15 cellular contexts compared by ENCODE assay signal in genomic region chr7:40874756-40875155, GRCh38.
DNase-seq lines count a peak whose midpoint lies in the region; ATAC-seq lines count a peak whose summit lies in the region.
"Had no signal": no experiment of that assay in that cellular context is flagged by ENCODE, and none has a peak within 500 bp of the region (broad histone marks: within the 10 kb centered on the region; RNA-seq: fewer than 3 reads in every experiment).

No MANE protein-coding gene starts in this region.

- DNase-seq in activated CD4-positive, alpha-beta memory T cell treated with anti-CD3 and anti-CD28 coated beads for 36 hours = no peak
- no peak for DNase-seq in activated CD4-positive, alpha-beta memory T cell treated with anti-CD3 and anti-CD28 coated beads, Interleukin-2, amount 10 ng/mL, durations not matched to agents 7 days and 5 days
- DNase-seq in LHCN-M2 (ENCODE audit: low read depth) (peak; percentile 17), RPMI7951 (ENCODE audit: low read depth) (peak; percentile 33), glomerular visceral epithelial cell (ENCODE audit: extremely low spot score) (no peak)
- no peak for DNase-seq in stimulated activated naive CD4-positive, alpha-beta T cell (lab: John Stamatoyannopoulos, UW)
- no peak for DNase-seq in natural killer cell treated with Interleukin-12 subunit alpha and Interleukin-12 subunit beta and Interleukin-15 and Interleukin-18, amount 100 ng/mL, for 72 hours (ENCODE audit: low spot score)
- DNase-seq: CD4-positive, alpha-beta memory T cell; DMS53; DND-41; EL; HCEC 1CT had no signal

- POLR2A ChIA-PET in activated CD4-positive, alpha-beta memory T cell treated with anti-CD3 and anti-CD28 coated beads for 36 hours (lab: Charles Lee) = no interaction called here
- POLR2A ChIA-PET in activated CD4-positive, alpha-beta memory T cell treated with anti-CD3 and anti-CD28 coated beads, Interleukin-2, amount 10 ng/mL, durations not matched to agents 7 days and 5 days (lab: Charles Lee) = no interaction called here

- H3K4me3 Mint-ChIP-seq in activated CD4-positive, alpha-beta memory T cell treated with anti-CD3 and anti-CD28 coated beads for 36 hours = peak overlapping the region; percentile 12
- H3K4me3 Mint-ChIP-seq in activated CD4-positive, alpha-beta memory T cell treated with anti-CD3 and anti-CD28 coated beads, Interleukin-2, amount 10 ng/mL, durations not matched to agents 7 days and 5 days = no peak overlapping the region
- H3K4me3 Mint-ChIP-seq in natural killer cell treated with Interleukin-12 subunit alpha and Interleukin-12 subunit beta and Interleukin-15 and Interleukin-18, amount 100 ng/mL, for 72 hours = no peak overlapping the region
- H3K4me3 Mint-ChIP-seq: CD14-positive monocyte; CD4-positive, alpha-beta memory T cell; GM23338 had no signal

- no peaks in the 10 kb centered on the region for H3K36me3 Mint-ChIP-seq in activated CD4-positive, alpha-beta memory T cell treated with anti-CD3 and anti-CD28 coated beads for 36 hours
- H3K36me3 Mint-ChIP-seq in activated CD4-positive, alpha-beta memory T cell treated with anti-CD3 and anti-CD28 coated beads, Interleukin-2, amount 10 ng/mL, durations not matched to agents 7 days and 5 days (ENCODE audit: low read depth) = no peaks in the 10 kb centered on the region
- H3K36me3 Mint-ChIP-seq in natural killer cell treated with Interleukin-12 subunit alpha and Interleukin-12 subunit beta and Interleukin-15 and Interleukin-18, amount 100 ng/mL, for 72 hours = no peaks in the 10 kb centered on the region
- H3K36me3 Mint-ChIP-seq: CD14-positive monocyte; CD4-positive, alpha-beta memory T cell had no signal

- no peaks in the 10 kb centered on the region for H3K27me3 Mint-ChIP-seq in activated CD4-positive, alpha-beta memory T cell treated with anti-CD3 and anti-CD28 coated beads for 36 hours
- H3K27me3 Mint-ChIP-seq in activated CD4-positive, alpha-beta memory T cell treated with anti-CD3 and anti-CD28 coated beads, Interleukin-2, amount 10 ng/mL, durations not matched to agents 7 days and 5 days = no peaks in the 10 kb centered on the region
- H3K27me3 Mint-ChIP-seq in natural killer cell treated with Interleukin-12 subunit alpha and Interleukin-12 subunit beta and Interleukin-15 and Interleukin-18, amount 100 ng/mL, for 72 hours = no peaks in the 10 kb centered on the region
- H3K27me3 Mint-ChIP-seq: CD4-positive, alpha-beta memory T cell had no signal

- H3K27ac Mint-ChIP-seq in activated CD4-positive, alpha-beta memory T cell treated with anti-CD3 and anti-CD28 coated beads for 36 hours = no peak overlapping the region
- H3K27ac Mint-ChIP-seq in activated CD4-positive, alpha-beta memory T cell treated with anti-CD3 and anti-CD28 coated beads, Interleukin-2, amount 10 ng/mL, durations not matched to agents 7 days and 5 days = no peak overlapping the region
- no peak overlapping the region for H3K27ac Mint-ChIP-seq in natural killer cell treated with Interleukin-12 subunit alpha and Interleukin-12 subunit beta and Interleukin-15 and Interleukin-18, amount 100 ng/mL, for 72 hours
- H3K27ac Mint-ChIP-seq: CD14-positive monocyte; CD4-positive, alpha-beta memory T cell; GM23338 had no signal

- no peak for ATAC-seq in natural killer cell treated with Interleukin-12 subunit alpha and Interleukin-12 subunit beta and Interleukin-15 and Interleukin-18, amount 100 ng/mL, for 72 hours
- ATAC-seq: GM12878, GM23338 had no signal

- H3K9me3 Mint-ChIP-seq in activated CD4-positive, alpha-beta memory T cell treated with anti-CD3 and anti-CD28 coated beads for 36 hours = peaks cover 20% of the 10 kb centered on the region
- H3K9me3 Mint-ChIP-seq in activated CD4-positive, alpha-beta memory T cell treated with anti-CD3 and anti-CD28 coated beads, Interleukin-2, amount 10 ng/mL, durations not matched to agents 7 days and 5 days = peaks cover 11% of the 10 kb centered on the region
- peaks cover 12% of the 10 kb centered on the region for H3K9me3 Mint-ChIP-seq in natural killer cell treated with Interleukin-12 subunit alpha and Interleukin-12 subunit beta and Interleukin-15 and Interleukin-18, amount 100 ng/mL, for 72 hours

- CTCF ChIA-PET in activated CD4-positive, alpha-beta memory T cell treated with anti-CD3 and anti-CD28 coated beads for 36 hours (lab: Charles Lee) = no interaction called here
- CTCF ChIA-PET in activated CD4-positive, alpha-beta memory T cell treated with anti-CD3 and anti-CD28 coated beads, Interleukin-2, amount 10 ng/mL, durations not matched to agents 7 days and 5 days (lab: Charles Lee) = no interaction called here

- no peaks in the 10 kb centered on the region for H3K4me1 Mint-ChIP-seq in activated CD4-positive, alpha-beta memory T cell treated with anti-CD3 and anti-CD28 coated beads for 36 hours (ENCODE audit: low read depth)
- H3K4me1 Mint-ChIP-seq in activated CD4-positive, alpha-beta memory T cell treated with anti-CD3 and anti-CD28 coated beads, Interleukin-2, amount 10 ng/mL, durations not matched to agents 7 days and 5 days = no peaks in the 10 kb centered on the region
- H3K4me1 Mint-ChIP-seq in natural killer cell treated with Interleukin-12 subunit alpha and Interleukin-12 subunit beta and Interleukin-15 and Interleukin-18, amount 100 ng/mL, for 72 hours (ENCODE audit: low read depth in 2 of 2) = no peaks in the 10 kb centered on the region
- H3K4me1 Mint-ChIP-seq: CD14-positive monocyte; CD4-positive, alpha-beta memory T cell had no signal

- intact Hi-C loops in activated CD4-positive, alpha-beta memory T cell treated with anti-CD3 and anti-CD28 coated beads for 36 hours (cut with micrococcal nuclease) = no loop called here

Comparison
In these comparisons a context has a peak if more than half of its experiments do, and no peak if none do; other contexts are left out.
1. DNase-seq: peak in LHCN-M2 (single experiment) and RPMI7951 (single experiment); none in activated CD4-positive, alpha-beta memory T cell treated with anti-CD3 and anti-CD28 coated beads for 36 hours (single experiment), activated CD4-positive, alpha-beta memory T cell treated with anti-CD3 and anti-CD28 coated beads, Interleukin-2, amount 10 ng/mL, durations not matched to agents 7 days and 5 days (single experiment), glomerular visceral epithelial cell (single experiment), stimulated activated naive CD4-positive, alpha-beta T cell (0 of 6) and natural killer cell treated with Interleukin-12 subunit alpha and Interleukin-12 subunit beta and Interleukin-15 and Interleukin-18, amount 100 ng/mL, for 72 hours (single experiment).